ENCODE assay signal across 9 cellular contexts in the genomic region with DNA sequence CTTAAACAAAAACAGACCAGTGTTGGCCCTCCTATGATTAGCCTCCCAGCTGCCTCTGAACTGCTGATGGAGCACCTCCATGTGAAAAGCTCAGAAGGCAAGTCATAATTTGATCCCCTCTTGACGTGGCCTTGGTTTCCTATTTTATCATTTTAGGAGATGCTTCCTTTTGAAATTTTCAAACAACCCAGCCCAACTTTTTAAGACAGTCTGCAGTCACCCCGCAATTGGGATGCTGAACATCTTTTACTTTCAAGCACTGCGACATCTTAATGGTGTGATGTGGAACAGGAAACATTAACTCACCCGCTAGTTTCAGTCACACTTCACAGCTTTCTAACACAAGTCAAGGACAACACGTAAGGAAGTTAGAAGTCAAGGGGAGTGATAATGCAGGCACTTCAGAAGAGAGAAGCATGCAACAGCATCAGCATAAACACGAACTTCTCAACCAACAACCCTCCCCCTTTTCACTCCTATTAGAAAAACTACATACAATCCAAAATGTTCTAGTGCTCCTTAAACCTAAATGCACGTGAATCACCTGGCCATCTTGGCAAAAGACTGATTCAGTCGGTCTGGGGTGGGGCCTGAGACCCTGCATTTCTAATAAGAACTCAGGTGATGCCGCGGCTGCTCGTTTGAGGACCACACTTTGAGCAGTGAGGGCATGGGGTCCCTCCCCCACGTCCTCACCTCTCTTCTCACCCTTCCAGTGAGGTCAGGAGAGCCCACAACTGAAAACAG.
DNase-seq lines count a peak whose midpoint lies in the region; ATAC-seq and TF ChIP-seq lines count a peak whose summit lies in the region.
"Had no signal": no experiment of that assay in that cellular context is flagged by ENCODE, and none has a peak within 500 bp of the region (broad histone marks: within the 10 kb centered on the region; RNA-seq: fewer than 3 reads in every experiment).

No MANE protein-coding gene starts in this region.

- DNase-seq in GM10266 (ENCODE audit: extremely low spot score) (peak; percentile 36), NCI-H1092 treated with DMSO at 0.1 percent for 48 hours (lab: John Stamatoyannopoulos, UW) (no peak), EL (no peak), mesenteric fat pad (ENCODE audit: low spot score) (no peak), NCI-H526 treated with DMSO at 0.1 percent for 48 hours (lab: John Stamatoyannopoulos, UW) (no peak)
- DNase-seq in effector memory CD8-positive, alpha-beta T cell, result peak; percentile 23 to 43 (median 42)

- no peaks in the 10 kb centered on the region for H3K9me3 Mint-ChIP-seq in effector memory CD8-positive, alpha-beta T cell
- H3K9me3 Mint-ChIP-seq: nephron had no signal

- peak overlapping the region; percentile 72 to 76 for H3K4me3 Mint-ChIP-seq in effector memory CD8-positive, alpha-beta T cell
- H3K4me3 Mint-ChIP-seq: nephron had no signal

- H3K4me1 Mint-ChIP-seq in effector memory CD8-positive, alpha-beta T cell (ENCODE audit: low read depth in 2 of 2), result peaks cover 31 to 43% of the 10 kb centered on the region in 2 donors

- TF ChIP-seq CTCF in GM10266 (IDR thresholded peaks at IDR 0.05; ENCODE audit: control insufficient read depth, insufficient read depth, low read depth, missing control alignments), result no peak

- H3K27me3 Mint-ChIP-seq in effector memory CD8-positive, alpha-beta T cell, result no peaks in the 10 kb centered on the region

- H3K27ac Mint-ChIP-seq in effector memory CD8-positive, alpha-beta T cell, result peak overlapping the region; percentile 95
- H3K27ac Mint-ChIP-seq: nephron had no signal

- peaks cover 11% of the 10 kb centered on the region for H3K36me3 Mint-ChIP-seq in effector memory CD8-positive, alpha-beta T cell (ENCODE audit: insufficient read depth)

- ATAC-seq in GM21390 (IDR thresholded peaks at IDR 0.05; ENCODE audit: unreplicated experiment), result peak; percentile 91
- peak; percentile 91 for ATAC-seq in HG03575 (IDR thresholded peaks at IDR 0.05; ENCODE audit: extremely low read depth, insufficient number of reproducible peaks, low FRiP score, unreplicated experiment)
- peak; percentile 92 for ATAC-seq in effector memory CD8-positive, alpha-beta T cell (replicated peaks)

Comparison
In these comparisons a context has a peak if more than half of its experiments do, and no peak if none do; other contexts are left out.
1. DNase-seq: peak in GM10266 (single experiment) and effector memory CD8-positive, alpha-beta T cell (3 of 3); none in NCI-H1092 treated with DMSO at 0.1 percent for 48 hours (single experiment), EL (single experiment), mesenteric fat pad (single experiment) and NCI-H526 treated with DMSO at 0.1 percent for 48 hours (single experiment).
2. Peak in every context shown above with its lines, with median percentiles within 50 percentile points of each other: ATAC-seq.